Comparison of ENCODE assay signal across 21 cellular contexts in genomic region chr5:34652916-34653315, GRCh38. TPM values are rescaled to one million over a fixed set of nuclear protein-coding genes. Genes with fewer than 3 reads are reported as not detected.
DNase-seq lines count a peak whose midpoint lies in the region; ATAC-seq and TF ChIP-seq lines count a peak whose summit lies in the region.
"Had no signal": no experiment of that assay in that cellular context is flagged by ENCODE, and none has a peak within 500 bp of the region (broad histone marks: within the 10 kb centered on the region; RNA-seq: fewer than 3 reads in every experiment).

No MANE protein-coding gene starts in this region.

- in situ Hi-C loops in IMR-90 (cut with MboI; ENCODE audit: low sequenced_read_pairs): no loop called here
- in situ Hi-C loops in astrocyte of the spinal cord (cut with HindIII; ENCODE audit: low sequenced_read_pairs): no loop called here

- H2BK120ac ChIP-seq in IMR-90 (ENCODE audit: low read depth, low read length) (no peak overlapping the region), mesendoderm (ENCODE audit: low read depth, low read length) (no peak overlapping the region)

- H3K9me3 ChIP-seq in AG04450 (ENCODE audit: control insufficient read depth, insufficient read depth, low read length): peaks cover 3% of the 10 kb centered on the region; the same call in 1 of the 2 replicates
- no peaks in the 10 kb centered on the region for H3K9me3 ChIP-seq in IMR-90 (ENCODE audit: control insufficient read depth, insufficient read depth, low read length)
- H3K9me3 ChIP-seq in upper lobe of left lung: no peaks in the 10 kb centered on the region
- H3K9me3 ChIP-seq: stomach, vagina had no signal

- peaks cover 0 to 9% of the 10 kb centered on the region in 2 experiments; a peak in 2 of 4 replicates for H3K79me1 ChIP-seq in IMR-90 (ENCODE audit: low read depth in 1 of 2, low read length in 2 of 2)
- H3K79me1 ChIP-seq in mesendoderm (ENCODE audit: low read length): peaks cover 2% of the 10 kb centered on the region

- dilution Hi-C loops in IMR-90 (cut with HindIII; ENCODE audit: low sequenced_read_pairs, unreplicated experiment): no loop called here

- H4K8ac ChIP-seq in IMR-90 (ENCODE audit: low read depth in 2 of 2, low read length in 2 of 2) (no peak overlapping the region), mesendoderm (ENCODE audit: low read depth, low read length) (no peak overlapping the region)

- no peak for ATAC-seq in IMR-90 (ENCODE audit: low read depth)
- no peak for ATAC-seq in upper lobe of left lung (ENCODE audit: low FRiP score in 2 of 2)
- ATAC-seq in activated T-helper 17 cell treated with anti-CD3 and anti-CD28 coated beads, Interleukin-2, amount 50 U/mL, for 72 hours (replicated peaks): no peak
- ATAC-seq: activated CD4-positive, alpha-beta T cell treated with anti-CD3 and anti-CD28 coated beads for 36 hours; GM23338 had no signal

- H3K9me3 Mint-ChIP-seq in activated T-helper 17 cell treated with anti-CD3 and anti-CD28 coated beads, Interleukin-2, amount 50 U/mL, for 72 hours: no peaks in the 10 kb centered on the region
- H3K9me3 Mint-ChIP-seq: memory B cell had no signal

- TF ChIP-seq CTCF in AG04450 (IDR thresholded peaks at IDR 0.05; ENCODE audit: low read depth, low read length) (peak; percentile 16; the same call in 1 of the 2 replicates), IMR-90 (conservative IDR thresholded peaks at IDR 0.05; ENCODE audit: low read depth, low read length) (no peak), astrocyte of the spinal cord (IDR thresholded peaks at IDR 0.05; ENCODE audit: low read depth, low read length) (no peak), foreskin fibroblast (IDR thresholded peaks at IDR 0.05; ENCODE audit: low read depth, low read length) (no peak), upper lobe of left lung (IDR thresholded peaks at IDR 0.05) (no peak)

- no peak for TF ChIP-seq EP300 in upper lobe of left lung (IDR thresholded peaks at IDR 0.05)

- BruUV-seq in IMR-90 (replicated peaks; lab: Mats Ljungman, UMichigan): no TSS peak

- H2BK20ac ChIP-seq in IMR-90 (ENCODE audit: low read depth, low read length): peak overlapping the region; percentile 53; the same call in 1 of the 2 replicates

- H3K14ac ChIP-seq in IMR-90 (replicated peaks; ENCODE audit: low read depth, low read length): 0 out of 2 replicates have a peak overlapping the region, but pooled peaks have one; percentile 1

- H3K27ac ChIP-seq in AG04450 (ENCODE audit: low read depth, low read length) (no peak overlapping the region), IMR-90 (ENCODE audit: insufficient read depth, low read length) (no peak overlapping the region), upper lobe of left lung (no peak overlapping the region), mesendoderm (ENCODE audit: low read depth, low read length) (no peak overlapping the region)
- H3K27ac ChIP-seq: SJCRH30, stomach, vagina had no signal

- no peak overlapping the region for H2AK9ac ChIP-seq in IMR-90 (replicated peaks; ENCODE audit: low read depth, low read length, poor library complexity)

- no peak for TF ChIP-seq POLR2A in IMR-90 (IDR thresholded peaks at IDR 0.05; ENCODE audit: low read depth, low read length)
- TF ChIP-seq POLR2A in upper lobe of left lung (IDR thresholded peaks at IDR 0.05): no peak

- H2BK15ac ChIP-seq in IMR-90 (ENCODE audit: low read depth, low read length) (peak overlapping the region; percentile 69; the same call in 2 of the 3 replicates), mesendoderm (replicated peaks; ENCODE audit: low read depth) (no peak overlapping the region)

- POLR2A ChIA-PET in AG04450 (lab: Yijun Ruan, JAX) (interaction anchor here (1.5 kb wide), 1 partner anchor 118 kb away, joined by 3 read pairs; no protein-coding TSS in a partner anchor), IMR-90 (lab: Charles Lee; ENCODE audit: unreplicated experiment) (interaction anchor here (0.8 kb wide), 1 partner anchor 12 kb away, joined by 7 read pairs; no protein-coding TSS in a partner anchor)

- peaks cover 8% of the 10 kb centered on the region; the same call in 1 of the 2 replicates for H3K4me1 ChIP-seq in IMR-90 (ENCODE audit: control insufficient read depth, insufficient read depth, low read length)
- peaks cover 8 to 21% (median 17%) of the 10 kb centered on the region in 4 donors for H3K4me1 ChIP-seq in upper lobe of left lung
- no peaks in the 10 kb centered on the region for H3K4me1 ChIP-seq in mesendoderm (ENCODE audit: control insufficient read depth, low read depth, low read length)

- H4K91ac ChIP-seq in IMR-90 (ENCODE audit: insufficient read depth, low read depth, low read length): no peak overlapping the region

- CTCF ChIA-PET in AG04450 (lab: Charles Lee) (interaction anchor here (0.6 kb wide), 1 partner anchor 143 kb away, joined by 5 read pairs; no protein-coding TSS in a partner anchor), IMR-90 (lab: Yijun Ruan, JAX) (interaction anchor here (0.9 to 1.2 kb wide), 2 partner anchors 13 to 64 kb away, joined by 3 read pairs; no protein-coding TSS in a partner anchor)

- no peak overlapping the region for H2BK5ac ChIP-seq in IMR-90 (ENCODE audit: low read depth, low read length, poor library complexity, severe bottlenecking)
- H2BK5ac ChIP-seq in mesendoderm (ENCODE audit: low read length): no peak overlapping the region

- peaks cover 10% of the 10 kb centered on the region for H3K4me1 Mint-ChIP-seq in activated T-helper 17 cell treated with anti-CD3 and anti-CD28 coated beads, Interleukin-2, amount 50 U/mL, for 72 hours

- no peak overlapping the region for H3K27ac Mint-ChIP-seq in activated T-helper 17 cell treated with anti-CD3 and anti-CD28 coated beads, Interleukin-2, amount 50 U/mL, for 72 hours
- H3K27ac Mint-ChIP-seq: activated CD4-positive, alpha-beta T cell treated with anti-CD3 and anti-CD28 coated beads for 36 hours; GM23338; memory B cell had no signal

- no peak overlapping the region for H2AFZ ChIP-seq in IMR-90 (replicated peaks; ENCODE audit: low read length, poor library complexity)
- H2AFZ ChIP-seq: GM23338 had no signal

- TF ChIP-seq RAD21 in IMR-90 (IDR thresholded peaks at IDR 0.05; ENCODE audit: low read length): no peak

- H3K56ac ChIP-seq in IMR-90 (ENCODE audit: extremely low read depth, insufficient read depth, low read length): no peak overlapping the region
- H3K56ac ChIP-seq in mesendoderm (ENCODE audit: low read length): no peak overlapping the region

- H3K18ac ChIP-seq in IMR-90 (ENCODE audit: low read depth, low read length) (peak overlapping the region; percentile 62; the same call in 1 of the 2 replicates), mesendoderm (ENCODE audit: low read length) (no peak overlapping the region)

- H3K9ac ChIP-seq in IMR-90 (ENCODE audit: low read depth, low read length): no peak overlapping the region
- H3K9ac ChIP-seq in mesendoderm (ENCODE audit: low read length): no peak overlapping the region

- H3K4ac ChIP-seq in IMR-90 (ENCODE audit: low read depth, low read length) (peak overlapping the region; percentile 19; the same call in 1 of the 2 replicates), mesendoderm (ENCODE audit: low read depth, low read length) (no peak overlapping the region)

- no peaks in the 10 kb centered on the region for H3K27me3 ChIP-seq in AG04450 (ENCODE audit: control insufficient read depth, insufficient read depth, low read length)
- H3K27me3 ChIP-seq in IMR-90 (ENCODE audit: control insufficient read depth, insufficient read depth, low read length): no peaks in the 10 kb centered on the region
- peaks cover 0 to 7% (median 0%) of the 10 kb centered on the region in 4 donors for H3K27me3 ChIP-seq in upper lobe of left lung
- no peaks in the 10 kb centered on the region for H3K27me3 ChIP-seq in mesendoderm (ENCODE audit: insufficient read depth, low read length, poor library complexity)
- H3K27me3 ChIP-seq: SJCRH30, vagina had no signal

- H3K27me3 Mint-ChIP-seq in activated T-helper 17 cell treated with anti-CD3 and anti-CD28 coated beads, Interleukin-2, amount 50 U/mL, for 72 hours: peaks cover 15% of the 10 kb centered on the region

- peaks cover 11% of the 10 kb centered on the region for H3K79me2 ChIP-seq in mesendoderm (ENCODE audit: control insufficient read depth, insufficient read depth, low read length)

- no peaks in the 10 kb centered on the region for H3K36me3 ChIP-seq in IMR-90 (ENCODE audit: control insufficient read depth, insufficient read depth, low read length)
- no peaks in the 10 kb centered on the region for H3K36me3 ChIP-seq in upper lobe of left lung
- H3K36me3 ChIP-seq in mesendoderm (ENCODE audit: control insufficient read depth, insufficient read depth, low read length): no peaks in the 10 kb centered on the region
- H3K36me3 ChIP-seq: SJCRH30, stomach, vagina had no signal

- DNase-seq in AG04450 (ENCODE audit: low read depth, low spot score) (no peak), IMR-90 (peak; percentile 74), astrocyte of the spinal cord (ENCODE audit: low read depth, low spot score) (peak; percentile 49), foreskin fibroblast (peak; percentile 72 to 85), upper lobe of left lung (no peak), mesendoderm (no peak)
- no peak for DNase-seq in activated CD4-positive, alpha-beta T cell treated with anti-CD3 and anti-CD28 coated beads for 48 hours
- DNase-seq: activated CD4-positive, alpha-beta T cell treated with anti-CD3 and anti-CD28 coated beads for 36 hours; activated gamma-delta T cell; effector CD8-positive, alpha-beta T cell; NCI-H1694; NCI-H446 treated with DMSO at 0.1 percent for 48 hours; retina; SJCRH30; stomach; T1000 had no signal

- H4K20me1 ChIP-seq in IMR-90 (ENCODE audit: insufficient read depth, low read length): peaks cover 6% of the 10 kb centered on the region

- H3K9me1 ChIP-seq in IMR-90 (ENCODE audit: insufficient read depth, low read length): peaks cover 3% of the 10 kb centered on the region; the same call in 1 of the 2 replicates

- intact Hi-C loops in IMR-90 (cut with micrococcal nuclease): no loop called here

- H3K4me2 ChIP-seq in IMR-90 (ENCODE audit: low read depth, low read length) (no peak overlapping the region), mesendoderm (ENCODE audit: low read length) (no peak overlapping the region)
- H3K4me2 ChIP-seq: GM23338 had no signal

- no peak overlapping the region for H4K5ac ChIP-seq in IMR-90 (ENCODE audit: low read depth, low read length)
- no peak overlapping the region for H4K5ac ChIP-seq in mesendoderm (ENCODE audit: low read length)

- no peaks in the 10 kb centered on the region for H3K36me3 Mint-ChIP-seq in activated T-helper 17 cell treated with anti-CD3 and anti-CD28 coated beads, Interleukin-2, amount 50 U/mL, for 72 hours (ENCODE audit: low read depth)
- H3K36me3 Mint-ChIP-seq: brain, memory B cell had no signal

- no peak overlapping the region for H3K4me3 Mint-ChIP-seq in activated T-helper 17 cell treated with anti-CD3 and anti-CD28 coated beads, Interleukin-2, amount 50 U/mL, for 72 hours
- H3K4me3 Mint-ChIP-seq: activated CD4-positive, alpha-beta T cell treated with anti-CD3 and anti-CD28 coated beads for 36 hours; GM23338; memory B cell had no signal

- H2AK5ac ChIP-seq in IMR-90 (ENCODE audit: low read depth, low read length) (0 out of 2 replicates have a peak overlapping the region, but pooled peaks have one; percentile 5), mesendoderm (ENCODE audit: low read length) (no peak overlapping the region)

- H3K23ac ChIP-seq in IMR-90 (ENCODE audit: low read depth, low read length) (no peak overlapping the region), mesendoderm (ENCODE audit: low read length) (no peak overlapping the region)

- H3K4me3 ChIP-seq in AG04450 (ENCODE audit: low read depth, low read length): no peak overlapping the region
- no peak overlapping the region for H3K4me3 ChIP-seq in IMR-90 (ENCODE audit: insufficient read depth, low read depth, low read length)
- H3K4me3 ChIP-seq in astrocyte of the spinal cord (ENCODE audit: low read depth, low read length): no peak overlapping the region
- no peak overlapping the region for H3K4me3 ChIP-seq in foreskin fibroblast (ENCODE audit: low read depth in 1 of 2, low read length in 2 of 2)
- H3K4me3 ChIP-seq in upper lobe of left lung: no peak overlapping the region
- no peak overlapping the region for H3K4me3 ChIP-seq in mesendoderm (ENCODE audit: low read length)
- H3K4me3 ChIP-seq: GM23338, SJCRH30, stomach, vagina had no signal

RNA-seq across cellular contexts. Expression of gene RAI14, which starts 3.2 kb away (rescaled TPM):
- polyA plus RNA-seq in AG04450 (2011; rRNA removed) (162 and 211 TPM in 2 replicates), IMR-90 (2012; rRNA removed) (191 and 221 TPM in 2 replicates)
- polyA minus RNA-seq in AG04450 (2011; rRNA and poly(A)+ RNA removed): 438 and 587 TPM in 2 replicates
- total RNA-seq in IMR-90 (2012; rRNA removed) (267 and 361 TPM in 2 replicates), upper lobe of left lung (10 to 100 TPM; 34.0 to 88.6 (median 67.9) TPM)
- polyA plus RNA-seq in IMR-90 (2012; cell fraction: cytosol; rRNA removed): 68.3 and 80.0 TPM in 2 replicates
- 60.2 and 146 TPM in 2 replicates for polyA plus RNA-seq in IMR-90 (2012; cell fraction: nucleus; rRNA removed; ENCODE audit: low replicate concordance)
- total RNA-seq in activated T-helper 17 cell treated with anti-CD3 and anti-CD28 coated beads, Interleukin-2, amount 50 U/mL, for 72 hours: 1 to 10 TPM in 1 of 2 donors, under 1 TPM in 1; 0.41 to 3.3 TPM
- 92.3 TPM for polyA plus RNA-seq in mesendoderm (2013, experiment 1 of 2)
- 95.9 TPM for polyA plus RNA-seq in mesendoderm (2013, experiment 2 of 2)

Comparison
In these comparisons a context has a peak if more than half of its experiments do, and no peak if none do; other contexts are left out.
1. DNase-seq: peak in IMR-90 (single experiment), astrocyte of the spinal cord (single experiment) and foreskin fibroblast (2 of 2); none in AG04450 (single experiment), upper lobe of left lung (0 of 2), mesendoderm (single experiment) and activated CD4-positive, alpha-beta T cell treated with anti-CD3 and anti-CD28 coated beads for 48 hours (single experiment).
2. RNA of gene RAI14, which starts 3.2 kb away (total RNA-seq): 267 to 361 TPM in IMR-90 and 34.0 to 88.6 TPM in upper lobe of left lung; 0.41 to 3.3 TPM in activated T-helper 17 cell treated with anti-CD3 and anti-CD28 coated beads, Interleukin-2, amount 50 U/mL, for 72 hours; every median in the first group is over 4 times any median in the second.